ENCODE assay signal across 8 cellular contexts in the genomic region with DNA sequence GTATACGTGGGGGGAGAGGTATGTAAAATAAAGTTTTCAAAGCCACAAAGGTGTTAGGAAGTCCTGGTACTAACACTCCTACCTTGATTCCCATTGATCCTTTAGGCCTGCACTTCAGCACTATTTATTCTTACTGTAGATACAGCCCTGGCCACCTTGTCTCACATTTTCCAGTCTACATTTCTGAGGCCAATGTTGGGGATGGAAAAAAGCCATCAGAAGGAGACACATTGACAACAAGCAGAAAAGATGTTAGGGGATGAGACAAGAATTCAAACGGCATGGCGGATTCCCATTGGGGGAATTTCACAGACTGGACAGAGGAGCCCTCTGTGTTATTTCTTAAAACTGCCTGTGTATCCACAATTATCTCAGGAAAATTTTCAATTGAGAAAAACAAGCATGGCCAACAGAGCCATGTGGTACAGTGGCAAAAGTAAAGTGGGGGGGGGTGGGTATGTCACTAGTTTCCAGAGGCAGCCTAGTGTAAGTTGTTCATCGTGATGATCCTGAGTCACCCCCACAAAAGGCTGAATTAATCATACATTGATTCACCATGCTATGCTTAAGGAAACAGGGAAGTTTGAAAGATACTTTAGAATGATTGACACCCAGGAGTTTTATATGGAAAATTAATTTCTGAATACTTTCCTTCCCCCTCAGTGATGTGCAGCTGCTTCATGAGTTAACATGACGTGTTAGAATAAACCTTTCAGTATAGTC. TPM values are rescaled to one million over a fixed set of nuclear protein-coding genes. Genes with fewer than 3 reads are reported as not detected.
DNase-seq lines count a peak whose midpoint lies in the region; ATAC-seq and TF ChIP-seq lines count a peak whose summit lies in the region.
"Had no signal": no experiment of that assay in that cellular context is flagged by ENCODE, and none has a peak within 500 bp of the region (broad histone marks: within the 10 kb centered on the region; RNA-seq: fewer than 3 reads in every experiment).

No MANE protein-coding gene starts in this region.

- TF ChIP-seq CTCF in GM23338 (conservative IDR thresholded peaks at IDR 0.05; ENCODE audit: low read depth in 2 of 2) (no peak), tibial nerve (IDR thresholded peaks at IDR 0.05) (no peak)

- H3F3A ChIP-seq in GM23338 (replicated peaks; ENCODE audit: low read depth) = no peaks in the 10 kb centered on the region

- H3K4me2 ChIP-seq in GM23338 = peak overlapping the region; percentile 72; the same call in 1 of the 2 replicates

- intact Hi-C loops in left cardiac atrium (cut with DNase I) = no loop called here

- no peak overlapping the region for H3K4me3 Mint-ChIP-seq in GM23338

- H3K79me2 ChIP-seq in GM23338 (replicated peaks; ENCODE audit: insufficient read depth) = peaks cover 77% of the 10 kb centered on the region

- no peaks in the 10 kb centered on the region for H3K36me3 ChIP-seq in GM23338 (ENCODE audit: insufficient read depth)
- H3K36me3 ChIP-seq in rectal smooth muscle tissue (ENCODE audit: control insufficient read depth, insufficient read depth, low read length) = no peaks in the 10 kb centered on the region
- H3K36me3 ChIP-seq in tibial nerve = no peaks in the 10 kb centered on the region

- H3K27ac Mint-ChIP-seq in GM23338 = 0 out of 2 replicates have a peak overlapping the region, but pooled peaks have one; percentile 8

- H4K20me1 ChIP-seq in GM23338 (replicated peaks; ENCODE audit: insufficient read depth) = no peaks in the 10 kb centered on the region

- DNase-seq in GM23338 (ENCODE audit: low spot score) (no peak), RKO (ENCODE audit: low spot score) (peak; percentile 87), NCI-H774 (lab: John Stamatoyannopoulos, UW) (no peak), left cardiac atrium (no peak), tibial nerve (ENCODE audit: low spot score in 2 of 2) (no peak)
- DNase-seq: NCI-H1417 had no signal

- no peak overlapping the region for H3K9ac ChIP-seq in rectal smooth muscle tissue (ENCODE audit: low read length)

- no peak overlapping the region for H2AFZ ChIP-seq in GM23338

- ATAC-seq in GM23338 (no peak), esophagus mucosa (peak; percentile 56), left cardiac atrium (no peak)

- no peak for TF ChIP-seq EP300 in tibial nerve (IDR thresholded peaks at IDR 0.05)

- H3K4me1 ChIP-seq in GM23338 (ENCODE audit: insufficient read depth) = peaks cover 71% of the 10 kb centered on the region
- H3K4me1 ChIP-seq in rectal smooth muscle tissue (ENCODE audit: control insufficient read depth, insufficient read depth, low read length) = peaks cover 38% of the 10 kb centered on the region
- H3K4me1 ChIP-seq in tibial nerve = peaks cover 0 to 86% (median 54%) of the 10 kb centered on the region in 4 donors

- H3K27ac ChIP-seq in GM23338 (ENCODE audit: low read depth) = no peak overlapping the region
- peak overlapping the region; percentile 63 for H3K27ac ChIP-seq in rectal smooth muscle tissue (ENCODE audit: low read depth, low read length)
- peak overlapping the region in 2 of 4 donors; percentile 96 to 99 for H3K27ac ChIP-seq in tibial nerve

- 63 to 75% methylated on average over 5 of the region's 5 CpGs for WGBS in tibial nerve, 2 donors

- no peaks in the 10 kb centered on the region for H3K9me3 ChIP-seq in tibial nerve

- H3K4me3 ChIP-seq in GM23338 = no peak overlapping the region
- H3K4me3 ChIP-seq in rectal smooth muscle tissue (ENCODE audit: low read length) = no peak overlapping the region
- no peak overlapping the region for H3K4me3 ChIP-seq in tibial nerve

- no peaks in the 10 kb centered on the region for H3K36me3 Mint-ChIP-seq in GM23338 (ENCODE audit: low read depth)

- H3K27me3 ChIP-seq in GM23338 (ENCODE audit: insufficient read depth) = no peaks in the 10 kb centered on the region
- no peaks in the 10 kb centered on the region for H3K27me3 ChIP-seq in rectal smooth muscle tissue (ENCODE audit: control insufficient read depth, insufficient read depth, low read length)
- H3K27me3 ChIP-seq in tibial nerve = no peaks in the 10 kb centered on the region

- peaks cover 82% of the 10 kb centered on the region for H3K4me1 Mint-ChIP-seq in GM23338

- no peaks in the 10 kb centered on the region for H3K9me3 Mint-ChIP-seq in GM23338

- no peak for TF ChIP-seq POLR2A in tibial nerve (IDR thresholded peaks at IDR 0.05)

- H3K27me3 Mint-ChIP-seq in GM23338 (ENCODE audit: insufficient read depth, low read depth, poor library complexity) = peaks cover 11% of the 10 kb centered on the region

- no peaks in the 10 kb centered on the region for H3K9me2 ChIP-seq in GM23338 (ENCODE audit: insufficient read depth)

TF ChIP-seq in GM23338, 12 proteins besides CTCF, POLR2A, EP300 and RAD21 (continues in another document):
- TF ChIP-seq, protein P1, sequence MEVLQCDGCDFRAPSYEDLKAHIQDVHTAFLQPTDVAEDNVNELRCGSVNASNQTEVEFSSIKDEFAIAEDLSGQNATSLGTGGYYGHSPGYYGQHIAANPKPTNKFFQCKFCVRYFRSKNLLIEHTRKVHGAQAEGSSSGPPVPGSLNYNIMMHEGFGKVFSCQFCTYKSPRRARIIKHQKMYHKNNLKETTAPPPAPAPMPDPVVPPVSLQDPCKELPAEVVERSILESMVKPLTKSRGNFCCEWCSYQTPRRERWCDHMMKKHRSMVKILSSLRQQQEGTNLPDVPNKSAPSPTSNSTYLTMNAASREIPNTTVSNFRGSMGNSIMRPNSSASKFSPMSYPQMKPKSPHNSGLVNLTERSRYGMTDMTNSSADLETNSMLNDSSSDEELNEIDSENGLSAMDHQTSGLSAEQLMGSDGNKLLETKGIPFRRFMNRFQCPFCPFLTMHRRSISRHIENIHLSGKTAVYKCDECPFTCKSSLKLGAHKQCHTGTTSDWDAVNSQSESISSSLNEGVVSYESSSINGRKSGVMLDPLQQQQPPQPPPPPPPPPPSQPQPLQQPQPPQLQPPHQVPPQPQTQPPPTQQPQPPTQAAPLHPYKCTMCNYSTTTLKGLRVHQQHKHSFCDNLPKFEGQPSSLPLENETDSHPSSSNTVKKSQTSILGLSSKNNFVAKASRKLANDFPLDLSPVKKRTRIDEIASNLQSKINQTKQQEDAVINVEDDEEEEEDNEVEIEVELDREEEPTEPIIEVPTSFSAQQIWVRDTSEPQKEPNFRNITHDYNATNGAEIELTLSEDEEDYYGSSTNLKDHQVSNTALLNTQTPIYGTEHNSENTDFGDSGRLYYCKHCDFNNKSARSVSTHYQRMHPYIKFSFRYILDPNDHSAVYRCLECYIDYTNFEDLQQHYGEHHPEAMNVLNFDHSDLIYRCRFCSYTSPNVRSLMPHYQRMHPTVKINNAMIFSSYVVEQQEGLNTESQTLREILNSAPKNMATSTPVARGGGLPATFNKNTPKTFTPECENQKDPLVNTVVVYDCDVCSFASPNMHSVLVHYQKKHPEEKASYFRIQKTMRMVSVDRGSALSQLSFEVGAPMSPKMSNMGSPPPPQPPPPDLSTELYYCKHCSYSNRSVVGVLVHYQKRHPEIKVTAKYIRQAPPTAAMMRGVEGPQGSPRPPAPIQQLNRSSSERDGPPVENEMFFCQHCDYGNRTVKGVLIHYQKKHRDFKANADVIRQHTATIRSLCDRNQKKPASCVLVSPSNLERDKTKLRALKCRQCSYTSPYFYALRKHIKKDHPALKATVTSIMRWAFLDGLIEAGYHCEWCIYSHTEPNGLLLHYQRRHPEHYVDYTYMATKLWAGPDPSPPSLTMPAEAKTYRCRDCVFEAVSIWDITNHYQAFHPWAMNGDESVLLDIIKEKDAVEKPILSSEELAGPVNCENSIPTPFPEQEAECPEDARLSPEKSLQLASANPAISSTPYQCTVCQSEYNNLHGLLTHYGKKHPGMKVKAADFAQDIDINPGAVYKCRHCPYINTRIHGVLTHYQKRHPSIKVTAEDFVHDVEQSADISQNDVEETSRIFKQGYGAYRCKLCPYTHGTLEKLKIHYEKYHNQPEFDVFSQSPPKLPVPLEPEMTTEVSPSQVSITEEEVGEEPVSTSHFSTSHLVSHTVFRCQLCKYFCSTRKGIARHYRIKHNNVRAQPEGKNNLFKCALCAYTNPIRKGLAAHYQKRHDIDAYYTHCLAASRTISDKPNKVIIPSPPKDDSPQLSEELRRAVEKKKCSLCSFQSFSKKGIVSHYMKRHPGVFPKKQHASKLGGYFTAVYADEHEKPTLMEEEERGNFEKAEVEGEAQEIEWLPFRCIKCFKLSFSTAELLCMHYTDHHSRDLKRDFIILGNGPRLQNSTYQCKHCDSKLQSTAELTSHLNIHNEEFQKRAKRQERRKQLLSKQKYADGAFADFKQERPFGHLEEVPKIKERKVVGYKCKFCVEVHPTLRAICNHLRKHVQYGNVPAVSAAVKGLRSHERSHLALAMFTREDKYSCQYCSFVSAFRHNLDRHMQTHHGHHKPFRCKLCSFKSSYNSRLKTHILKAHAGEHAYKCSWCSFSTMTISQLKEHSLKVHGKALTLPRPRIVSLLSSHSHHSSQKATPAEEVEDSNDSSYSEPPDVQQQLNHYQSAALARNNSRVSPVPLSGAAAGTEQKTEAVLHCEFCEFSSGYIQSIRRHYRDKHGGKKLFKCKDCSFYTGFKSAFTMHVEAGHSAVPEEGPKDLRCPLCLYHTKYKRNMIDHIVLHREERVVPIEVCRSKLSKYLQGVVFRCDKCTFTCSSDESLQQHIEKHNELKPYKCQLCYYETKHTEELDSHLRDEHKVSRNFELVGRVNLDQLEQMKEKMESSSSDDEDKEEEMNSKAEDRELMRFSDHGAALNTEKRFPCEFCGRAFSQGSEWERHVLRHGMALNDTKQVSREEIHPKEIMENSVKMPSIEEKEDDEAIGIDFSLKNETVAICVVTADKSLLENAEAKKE (CRISPR knock-in tag; IDR thresholded peaks at IDR 0.05) = no peak
- TF ChIP-seq STAT1 (IDR thresholded peaks at IDR 0.05; ENCODE audit: unreplicated experiment) (no peak), CREB1 (CRISPR knock-in tag; IDR thresholded peaks at IDR 0.05; ENCODE audit: low read depth) (no peak)

RNA-seq across cellular contexts. Expression of a gene that starts 40.5 kb away (rescaled TPM):
- total RNA-seq in GM23338 (2014; rRNA removed; shearing (Covaris generic)) = 25.5 and 29.1 TPM in 2 replicates
- polyA plus RNA-seq in GM23338 (2016; fragmentation: Nextera tagmentation; extraction: Ambion mirVana) = 7.9 and 8.5 TPM in 2 replicates
- total RNA-seq in esophagus mucosa = 75.8 TPM
- total RNA-seq in left cardiac atrium = 10 to 100 TPM; 34.2 to 37.6 TPM
- 10 to 100 TPM; 32.3 to 61.5 (median 36.3) TPM for total RNA-seq in tibial nerve
